In the genomic region with DNA sequence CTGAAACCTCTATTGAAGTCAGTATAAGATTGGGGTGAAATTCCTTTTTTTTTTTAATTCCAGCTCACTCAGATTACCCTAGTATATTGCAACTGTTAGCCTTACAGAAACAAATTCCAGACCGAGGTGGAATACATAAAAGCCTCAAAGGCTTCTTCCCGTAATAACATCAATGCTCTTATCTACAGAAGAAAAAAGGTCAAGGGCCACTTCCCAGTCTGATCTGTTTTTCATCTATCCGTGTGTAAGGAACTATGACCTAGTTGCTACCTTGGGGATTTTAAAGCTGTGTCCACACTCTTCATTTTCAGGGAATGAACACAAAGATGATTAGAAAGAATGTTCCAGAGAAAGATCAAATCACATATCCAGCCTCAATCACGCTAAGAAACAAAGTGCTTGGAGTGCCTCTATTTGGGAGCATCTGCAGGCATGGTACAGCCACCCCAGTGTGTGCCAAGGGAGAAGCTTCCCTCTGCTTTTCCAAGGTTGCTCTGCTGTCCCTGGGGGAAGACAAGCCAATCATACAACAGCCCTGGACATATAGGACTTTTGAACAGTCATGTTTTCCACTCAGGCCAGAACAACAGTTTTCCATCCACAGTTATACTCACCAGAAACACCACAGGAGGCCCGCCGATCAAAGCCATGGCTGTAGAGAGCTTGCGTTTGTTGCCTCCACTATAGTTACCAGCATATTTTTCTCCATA, we compare ENCODE assay signal across 15 cellular contexts. TPM values are rescaled to one million over a fixed set of nuclear protein-coding genes. Genes with fewer than 3 reads are reported as not detected.
"Had no signal": no experiment of that assay in that cellular context is flagged by ENCODE, and none has a peak within 500 bp of the region (broad histone marks: within the 10 kb centered on the region; RNA-seq: fewer than 3 reads in every experiment).

No MANE protein-coding gene starts in this region.

- H3K9me3 ChIP-seq: left lung, tibial nerve, uterus had no signal

- ATAC-seq: activated naive CD4-positive, alpha-beta T cell treated with anti-CD3 and anti-CD28 coated beads, Interleukin-2, amount 50 U/mL, for 72 hours; activated T-helper 17 cell treated with anti-CD3 and anti-CD28 coated beads, Interleukin-2, amount 50 U/mL, for 72 hours; left lung; right cardiac atrium had no signal

- H3K36me3 ChIP-seq: uterus had no signal

- DNase-seq: activated T-cell treated with anti-CD3 and anti-CD28 coated beads, Interleukin-2, amount 50 U/mL, for 1 hour; amniotic stem cell; cortex of kidney; foreskin fibroblast; left lung; right cardiac atrium; T-helper 1 cell; T-helper 9 cell; uterus had no signal

- H3K4me3 ChIP-seq: left lung, tibial nerve, uterus had no signal

- FAIRE-seq: bronchial epithelial cell had no signal

- H3K9ac ChIP-seq: parathyroid adenoma had no signal

- H3K27me3 ChIP-seq: left lung, tibial nerve, uterus had no signal

- H3K27ac ChIP-seq: left lung, parathyroid adenoma, tibial nerve, uterus had no signal

- H3K79me2 ChIP-seq: parathyroid adenoma had no signal

- H3K4me1 ChIP-seq: left lung, parathyroid adenoma, tibial nerve, uterus had no signal

- H2AFZ ChIP-seq: parathyroid adenoma had no signal

RNA-seq across cellular contexts. Expression of gene NIPSNAP3B, which starts 23.5 kb away (rescaled TPM):
- total RNA-seq: epithelial cell of proximal tubule had no signal
